28 cellular contexts compared by ENCODE assay signal in the genomic region with DNA sequence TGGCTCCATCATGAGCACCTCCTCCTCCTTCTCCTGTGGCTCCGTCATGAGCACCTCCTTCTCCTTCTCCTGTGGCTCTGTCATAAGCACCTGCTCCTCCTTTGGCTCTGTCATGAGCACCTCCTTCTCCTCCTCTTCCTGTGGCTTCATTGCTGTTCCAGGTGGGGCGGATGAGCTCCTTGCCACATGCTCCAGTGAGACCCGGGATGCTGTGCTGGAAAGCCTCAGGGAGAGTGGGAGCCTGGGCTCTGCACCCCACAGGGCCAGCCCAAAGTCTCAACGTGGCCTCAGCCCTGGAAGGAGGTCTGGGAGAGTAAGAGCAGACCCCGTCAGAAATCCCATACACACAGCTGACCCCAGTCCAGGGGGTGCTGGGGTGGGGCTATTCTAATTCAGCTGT.
"Had no signal": no experiment of that assay in that cellular context is flagged by ENCODE, and none has a peak within 500 bp of the region (broad histone marks: within the 10 kb centered on the region; RNA-seq: fewer than 3 reads in every experiment).

No MANE protein-coding gene starts in this region.

- H3K36me3 ChIP-seq: adrenal gland had no signal

- FAIRE-seq: colon, frontal cortex had no signal

- H3K4me3 Mint-ChIP-seq: activated CD4-positive, alpha-beta memory T cell treated with anti-CD3 and anti-CD28 coated beads for 36 hours; activated CD4-positive, alpha-beta T cell treated with anti-CD3 and anti-CD28 coated beads for 36 hours; activated CD4-positive, alpha-beta T cell treated with anti-CD3 and anti-CD28 coated beads, Interleukin-2, amount 10 ng/mL, durations not matched to agents 24 days and 14 days; activated CD8-positive, alpha-beta T cell treated with anti-CD3 and anti-CD28 coated beads, Interleukin-2, amount 10 ng/mL, durations not matched to agents 7 days and 5 days; activated naive CD4-positive, alpha-beta T cell treated with anti-CD3 and anti-CD28 coated beads for 36 hours; activated naive CD4-positive, alpha-beta T cell treated with anti-CD3 and anti-CD28 coated beads, Interleukin-2, amount 50 U/mL, for 24 hours; activated naive CD8-positive, alpha-beta T cell treated with anti-CD3 and anti-CD28 coated beads for 36 hours; activated naive CD8-positive, alpha-beta T cell treated with anti-CD3 and anti-CD28 coated beads, Interleukin-2, amount 50 U/mL, for 24 hours; activated T-cell treated with anti-CD3 and anti-CD28 coated beads, Interleukin-2, amount 50 U/mL, for 4 hours; activated T-helper 17 cell treated with anti-CD3 and anti-CD28 coated beads, Interleukin-2, amount 50 U/mL, for 72 hours; T-cell; T-helper 1 cell treated with Interleukin-12 subunit alpha and Interleukin-12 subunit beta and Interleukin-4 antibody, amounts not matched to agents 30 μg/mL and 1 μg/mL, for 36 hours; T-helper 2 cell treated with Interferon-gamma antibody and Interleukin-4, amounts not matched to agents 5 μg/mL and 100 μg/mL, for 36 hours had no signal

- DNase-seq: activated CD4-positive, alpha-beta memory T cell treated with anti-CD3 and anti-CD28 coated beads for 36 hours; activated CD4-positive, alpha-beta T cell treated with anti-CD3 and anti-CD28 coated beads for 36 hours; activated CD4-positive, alpha-beta T cell treated with anti-CD3 and anti-CD28 coated beads, Interleukin-2, amount 10 ng/mL, durations not matched to agents 24 days and 14 days; activated CD4-positive, CD25-positive, alpha-beta regulatory T cell; activated CD4-positive, CD25-positive, alpha-beta regulatory T cell treated with anti-CD3 and anti-CD28 coated beads, Interleukin-2, amount 50 U/mL, for 72 hours; activated CD8-positive, alpha-beta T cell treated with anti-CD3 and anti-CD28 coated beads, Interleukin-2, amount 10 ng/mL, durations not matched to agents 7 days and 5 days; activated effector memory CD4-positive, alpha-beta T cell treated with Interleukin-2 at 50 U/mL for 16 hours; activated naive CD4-positive, alpha-beta T cell treated with anti-CD3 and anti-CD28 coated beads for 36 hours; activated naive CD8-positive, alpha-beta T cell treated with anti-CD3 and anti-CD28 coated beads for 36 hours; activated naive CD8-positive, alpha-beta T cell treated with anti-CD3 and anti-CD28 coated beads, Interleukin-2, amount 50 U/mL, for 24 hours; activated T-cell treated with anti-CD3 and anti-CD28 coated beads, Interleukin-2, amount 50 U/mL, for 4 hours; adrenal gland; aorta; body of pancreas; caudate nucleus; cortex of kidney; dermis blood vessel endothelial cell; effector CD8-positive, alpha-beta T cell; foreskin fibroblast; SW 1271; T-cell; T1000 had no signal

- H3K9me3 ChIP-seq: adrenal gland, body of pancreas had no signal

- H3K27me3 ChIP-seq: adrenal gland, body of pancreas had no signal

- H3K27ac Mint-ChIP-seq: activated CD4-positive, alpha-beta memory T cell treated with anti-CD3 and anti-CD28 coated beads for 36 hours; activated CD4-positive, alpha-beta T cell treated with anti-CD3 and anti-CD28 coated beads for 36 hours; activated CD4-positive, alpha-beta T cell treated with anti-CD3 and anti-CD28 coated beads, Interleukin-2, amount 10 ng/mL, durations not matched to agents 24 days and 14 days; activated CD8-positive, alpha-beta T cell treated with anti-CD3 and anti-CD28 coated beads, Interleukin-2, amount 10 ng/mL, durations not matched to agents 7 days and 5 days; activated naive CD4-positive, alpha-beta T cell treated with anti-CD3 and anti-CD28 coated beads for 36 hours; activated naive CD4-positive, alpha-beta T cell treated with anti-CD3 and anti-CD28 coated beads, Interleukin-2, amount 50 U/mL, for 24 hours; activated naive CD8-positive, alpha-beta T cell treated with anti-CD3 and anti-CD28 coated beads for 36 hours; activated naive CD8-positive, alpha-beta T cell treated with anti-CD3 and anti-CD28 coated beads, Interleukin-2, amount 50 U/mL, for 24 hours; activated T-helper 17 cell treated with anti-CD3 and anti-CD28 coated beads, Interleukin-2, amount 50 U/mL, for 72 hours; T-cell; T-helper 1 cell treated with Interleukin-12 subunit alpha and Interleukin-12 subunit beta and Interleukin-4 antibody, amounts not matched to agents 30 μg/mL and 1 μg/mL, for 36 hours; T-helper 2 cell treated with Interferon-gamma antibody and Interleukin-4, amounts not matched to agents 5 μg/mL and 100 μg/mL, for 36 hours had no signal

- H3K4me1 Mint-ChIP-seq: activated CD4-positive, alpha-beta T cell treated with anti-CD3 and anti-CD28 coated beads for 36 hours; activated CD4-positive, alpha-beta T cell treated with anti-CD3 and anti-CD28 coated beads, Interleukin-2, amount 10 ng/mL, durations not matched to agents 24 days and 14 days; activated naive CD4-positive, alpha-beta T cell treated with anti-CD3 and anti-CD28 coated beads, Interleukin-2, amount 50 U/mL, for 24 hours; activated naive CD8-positive, alpha-beta T cell treated with anti-CD3 and anti-CD28 coated beads for 36 hours; activated naive CD8-positive, alpha-beta T cell treated with anti-CD3 and anti-CD28 coated beads, Interleukin-2, amount 50 U/mL, for 24 hours; activated T-helper 17 cell treated with anti-CD3 and anti-CD28 coated beads, Interleukin-2, amount 50 U/mL, for 72 hours; T-cell had no signal

- H3K27me3 Mint-ChIP-seq: activated CD4-positive, alpha-beta T cell treated with anti-CD3 and anti-CD28 coated beads for 36 hours; activated CD4-positive, alpha-beta T cell treated with anti-CD3 and anti-CD28 coated beads, Interleukin-2, amount 10 ng/mL, durations not matched to agents 24 days and 14 days; activated naive CD4-positive, alpha-beta T cell treated with anti-CD3 and anti-CD28 coated beads, Interleukin-2, amount 50 U/mL, for 24 hours; activated naive CD8-positive, alpha-beta T cell treated with anti-CD3 and anti-CD28 coated beads for 36 hours; activated T-helper 17 cell treated with anti-CD3 and anti-CD28 coated beads, Interleukin-2, amount 50 U/mL, for 72 hours had no signal

- H3K4me3 ChIP-seq: adrenal gland, body of pancreas had no signal

- H3K9me3 Mint-ChIP-seq: activated CD4-positive, alpha-beta T cell treated with anti-CD3 and anti-CD28 coated beads, Interleukin-2, amount 10 ng/mL, durations not matched to agents 24 days and 14 days; activated naive CD4-positive, alpha-beta T cell treated with anti-CD3 and anti-CD28 coated beads for 36 hours; activated naive CD4-positive, alpha-beta T cell treated with anti-CD3 and anti-CD28 coated beads, Interleukin-2, amount 50 U/mL, for 24 hours; activated naive CD8-positive, alpha-beta T cell treated with anti-CD3 and anti-CD28 coated beads for 36 hours; activated naive CD8-positive, alpha-beta T cell treated with anti-CD3 and anti-CD28 coated beads, Interleukin-2, amount 50 U/mL, for 24 hours; activated T-cell treated with anti-CD3 and anti-CD28 coated beads, Interleukin-2, amount 50 U/mL, for 4 hours; activated T-helper 17 cell treated with anti-CD3 and anti-CD28 coated beads, Interleukin-2, amount 50 U/mL, for 72 hours; T-helper 1 cell treated with Interleukin-12 subunit alpha and Interleukin-12 subunit beta and Interleukin-4 antibody, amounts not matched to agents 30 μg/mL and 1 μg/mL, for 36 hours; T-helper 2 cell treated with Interferon-gamma antibody and Interleukin-4, amounts not matched to agents 5 μg/mL and 100 μg/mL, for 36 hours had no signal

- H3K36me3 Mint-ChIP-seq: activated CD4-positive, alpha-beta memory T cell treated with anti-CD3 and anti-CD28 coated beads for 36 hours; activated naive CD4-positive, alpha-beta T cell treated with anti-CD3 and anti-CD28 coated beads, Interleukin-2, amount 50 U/mL, for 24 hours; activated naive CD8-positive, alpha-beta T cell treated with anti-CD3 and anti-CD28 coated beads for 36 hours; T-cell had no signal

- H3K27ac ChIP-seq: adrenal gland, body of pancreas had no signal
